In the genomic region with DNA sequence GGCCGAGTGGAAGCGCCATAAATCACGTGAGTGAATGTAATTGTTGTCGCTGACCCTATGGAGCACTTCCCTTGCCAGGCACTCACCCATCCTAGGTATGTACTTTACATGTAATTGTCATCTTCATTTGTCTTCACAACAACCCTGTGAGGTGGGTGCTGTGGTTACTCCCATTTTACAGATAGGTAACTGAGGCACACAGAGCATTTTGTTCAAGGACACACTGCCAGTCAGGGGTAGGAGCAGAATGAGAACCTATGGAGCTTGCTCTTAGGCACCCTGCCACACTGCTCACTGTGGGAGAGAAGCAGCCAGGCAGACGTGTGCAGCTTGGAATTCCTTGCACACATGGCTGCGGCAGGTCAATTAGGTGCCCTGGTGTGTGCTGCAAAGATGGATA, we compare ENCODE assay signal across 2 cellular contexts.
TF ChIP-seq lines count a peak whose summit lies in the region.

No MANE protein-coding gene starts in this region.

TF ChIP-seq in SK-N-SH, 30 proteins besides CTCF, POLR2A, EP300 and RAD21 (continued from another document):
- TF ChIP-seq, protein P1, sequence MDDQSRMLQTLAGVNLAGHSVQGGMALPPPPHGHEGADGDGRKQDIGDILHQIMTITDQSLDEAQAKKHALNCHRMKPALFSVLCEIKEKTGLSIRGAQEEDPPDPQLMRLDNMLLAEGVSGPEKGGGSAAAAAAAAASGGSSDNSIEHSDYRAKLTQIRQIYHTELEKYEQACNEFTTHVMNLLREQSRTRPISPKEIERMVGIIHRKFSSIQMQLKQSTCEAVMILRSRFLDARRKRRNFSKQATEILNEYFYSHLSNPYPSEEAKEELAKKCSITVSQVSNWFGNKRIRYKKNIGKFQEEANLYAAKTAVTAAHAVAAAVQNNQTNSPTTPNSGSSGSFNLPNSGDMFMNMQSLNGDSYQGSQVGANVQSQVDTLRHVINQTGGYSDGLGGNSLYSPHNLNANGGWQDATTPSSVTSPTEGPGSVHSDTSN (IDR thresholded peaks at IDR 0.05): no peak
- TF ChIP-seq POLR2AphosphoS5 (IDR thresholded peaks at IDR 0.05; ENCODE audit: low read depth, low read length) (no peak), GABPA (IDR thresholded peaks at IDR 0.05; ENCODE audit: low read depth) (no peak), YY1 (IDR thresholded peaks at IDR 0.05; ENCODE audit: low read depth) (no peak), JUND (IDR thresholded peaks at IDR 0.05) (no peak), FOSL2 (IDR thresholded peaks at IDR 0.05; ENCODE audit: borderline replicate concordance, low read depth) (no peak)
- TF ChIP-seq, protein P2, sequence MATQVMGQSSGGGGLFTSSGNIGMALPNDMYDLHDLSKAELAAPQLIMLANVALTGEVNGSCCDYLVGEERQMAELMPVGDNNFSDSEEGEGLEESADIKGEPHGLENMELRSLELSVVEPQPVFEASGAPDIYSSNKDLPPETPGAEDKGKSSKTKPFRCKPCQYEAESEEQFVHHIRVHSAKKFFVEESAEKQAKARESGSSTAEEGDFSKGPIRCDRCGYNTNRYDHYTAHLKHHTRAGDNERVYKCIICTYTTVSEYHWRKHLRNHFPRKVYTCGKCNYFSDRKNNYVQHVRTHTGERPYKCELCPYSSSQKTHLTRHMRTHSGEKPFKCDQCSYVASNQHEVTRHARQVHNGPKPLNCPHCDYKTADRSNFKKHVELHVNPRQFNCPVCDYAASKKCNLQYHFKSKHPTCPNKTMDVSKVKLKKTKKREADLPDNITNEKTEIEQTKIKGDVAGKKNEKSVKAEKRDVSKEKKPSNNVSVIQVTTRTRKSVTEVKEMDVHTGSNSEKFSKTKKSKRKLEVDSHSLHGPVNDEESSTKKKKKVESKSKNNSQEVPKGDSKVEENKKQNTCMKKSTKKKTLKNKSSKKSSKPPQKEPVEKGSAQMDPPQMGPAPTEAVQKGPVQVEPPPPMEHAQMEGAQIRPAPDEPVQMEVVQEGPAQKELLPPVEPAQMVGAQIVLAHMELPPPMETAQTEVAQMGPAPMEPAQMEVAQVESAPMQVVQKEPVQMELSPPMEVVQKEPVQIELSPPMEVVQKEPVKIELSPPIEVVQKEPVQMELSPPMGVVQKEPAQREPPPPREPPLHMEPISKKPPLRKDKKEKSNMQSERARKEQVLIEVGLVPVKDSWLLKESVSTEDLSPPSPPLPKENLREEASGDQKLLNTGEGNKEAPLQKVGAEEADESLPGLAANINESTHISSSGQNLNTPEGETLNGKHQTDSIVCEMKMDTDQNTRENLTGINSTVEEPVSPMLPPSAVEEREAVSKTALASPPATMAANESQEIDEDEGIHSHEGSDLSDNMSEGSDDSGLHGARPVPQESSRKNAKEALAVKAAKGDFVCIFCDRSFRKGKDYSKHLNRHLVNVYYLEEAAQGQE (IDR thresholded peaks at IDR 0.05; ENCODE audit: low read depth, low read length): no peak
- TF ChIP-seq, protein P3, sequence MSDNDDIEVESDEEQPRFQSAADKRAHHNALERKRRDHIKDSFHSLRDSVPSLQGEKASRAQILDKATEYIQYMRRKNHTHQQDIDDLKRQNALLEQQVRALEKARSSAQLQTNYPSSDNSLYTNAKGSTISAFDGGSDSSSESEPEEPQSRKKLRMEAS (IDR thresholded peaks at IDR 0.05; ENCODE audit: low read depth): no peak
- TF ChIP-seq, protein P4, sequence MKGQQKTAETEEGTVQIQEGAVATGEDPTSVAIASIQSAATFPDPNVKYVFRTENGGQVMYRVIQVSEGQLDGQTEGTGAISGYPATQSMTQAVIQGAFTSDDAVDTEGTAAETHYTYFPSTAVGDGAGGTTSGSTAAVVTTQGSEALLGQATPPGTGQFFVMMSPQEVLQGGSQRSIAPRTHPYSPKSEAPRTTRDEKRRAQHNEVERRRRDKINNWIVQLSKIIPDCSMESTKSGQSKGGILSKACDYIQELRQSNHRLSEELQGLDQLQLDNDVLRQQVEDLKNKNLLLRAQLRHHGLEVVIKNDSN (IDR thresholded peaks at IDR 0.05; ENCODE audit: borderline replicate concordance, low read depth): no peak
TF ChIP-seq in SK-N-SH: peak in this region for 0.

TF ChIP-seq in SK-N-SH treated with all-trans-retinoic acid at 6 μM for 48 hours, 23 proteins besides CTCF, POLR2A, EP300 and RAD21 (continued from another document):
- TF ChIP-seq TCF4 (CRISPR knock-in tag; IDR thresholded peaks at IDR 0.05; ENCODE audit: borderline replicate concordance) (no peak), TOX (CRISPR knock-in tag; IDR thresholded peaks at IDR 0.05; ENCODE audit: borderline replicate concordance) (no peak), ZNF70 (CRISPR knock-in tag; IDR thresholded peaks at IDR 0.05) (no peak)
- TF ChIP-seq, protein P5, sequence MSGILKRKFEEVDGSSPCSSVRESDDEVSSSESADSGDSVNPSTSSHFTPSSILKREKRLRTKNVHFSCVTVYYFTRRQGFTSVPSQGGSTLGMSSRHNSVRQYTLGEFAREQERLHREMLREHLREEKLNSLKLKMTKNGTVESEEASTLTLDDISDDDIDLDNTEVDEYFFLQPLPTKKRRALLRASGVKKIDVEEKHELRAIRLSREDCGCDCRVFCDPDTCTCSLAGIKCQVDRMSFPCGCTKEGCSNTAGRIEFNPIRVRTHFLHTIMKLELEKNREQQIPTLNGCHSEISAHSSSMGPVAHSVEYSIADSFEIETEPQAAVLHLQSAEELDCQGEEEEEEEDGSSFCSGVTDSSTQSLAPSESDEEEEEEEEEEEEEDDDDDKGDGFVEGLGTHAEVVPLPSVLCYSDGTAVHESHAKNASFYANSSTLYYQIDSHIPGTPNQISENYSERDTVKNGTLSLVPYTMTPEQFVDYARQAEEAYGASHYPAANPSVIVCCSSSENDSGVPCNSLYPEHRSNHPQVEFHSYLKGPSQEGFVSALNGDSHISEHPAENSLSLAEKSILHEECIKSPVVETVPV (CRISPR knock-in tag; IDR thresholded peaks at IDR 0.05): no peak
- TF ChIP-seq, protein P6, sequence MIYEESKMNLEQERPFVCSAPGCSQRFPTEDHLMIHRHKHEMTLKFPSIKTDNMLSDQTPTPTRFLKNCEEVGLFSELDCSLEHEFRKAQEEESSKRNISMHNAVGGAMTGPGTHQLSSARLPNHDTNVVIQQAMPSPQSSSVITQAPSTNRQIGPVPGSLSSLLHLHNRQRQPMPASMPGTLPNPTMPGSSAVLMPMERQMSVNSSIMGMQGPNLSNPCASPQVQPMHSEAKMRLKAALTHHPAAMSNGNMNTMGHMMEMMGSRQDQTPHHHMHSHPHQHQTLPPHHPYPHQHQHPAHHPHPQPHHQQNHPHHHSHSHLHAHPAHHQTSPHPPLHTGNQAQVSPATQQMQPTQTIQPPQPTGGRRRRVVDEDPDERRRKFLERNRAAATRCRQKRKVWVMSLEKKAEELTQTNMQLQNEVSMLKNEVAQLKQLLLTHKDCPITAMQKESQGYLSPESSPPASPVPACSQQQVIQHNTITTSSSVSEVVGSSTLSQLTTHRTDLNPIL (CRISPR knock-in tag; IDR thresholded peaks at IDR 0.05; ENCODE audit: low read depth): no peak
